26 cellular contexts compared by ENCODE assay signal in the genomic region with DNA sequence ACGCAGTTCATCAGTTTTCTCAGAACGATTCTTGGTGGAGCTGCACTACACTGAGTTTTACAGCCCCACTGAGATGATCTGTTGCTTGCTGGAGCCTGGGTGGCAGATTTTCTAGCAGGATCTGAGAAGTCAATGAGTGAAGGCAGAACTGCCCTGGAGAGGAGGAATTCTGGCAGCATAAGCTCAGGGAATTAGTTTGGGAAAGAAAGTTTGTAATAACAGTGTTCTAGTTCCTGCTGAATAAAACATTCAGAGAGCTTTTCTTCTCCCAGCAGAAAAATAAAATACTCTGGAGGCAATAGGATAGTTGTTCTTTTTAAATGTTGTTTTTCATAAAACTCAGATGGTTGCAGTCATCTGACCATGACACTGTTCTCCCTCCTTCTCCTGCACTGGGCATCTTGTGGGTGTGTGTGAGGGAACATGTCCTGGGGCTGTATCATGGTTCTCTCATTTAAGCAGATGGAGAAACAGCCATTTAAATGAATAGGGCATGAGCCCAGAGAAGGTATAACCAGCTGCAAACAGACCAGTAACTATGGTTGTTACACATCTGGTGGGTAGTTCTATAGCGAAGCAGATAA. TPM values are rescaled to one million over a fixed set of nuclear protein-coding genes. Genes with fewer than 3 reads are reported as not detected.
"Had no signal": no experiment of that assay in that cellular context is flagged by ENCODE, and none has a peak within 500 bp of the region (broad histone marks: within the 10 kb centered on the region; RNA-seq: fewer than 3 reads in every experiment).

No MANE protein-coding gene starts in this region.

- H3K27ac Mint-ChIP-seq: mesothelial cell of epicardium; naive B cell; natural killer cell; progenitor cell of endocrine pancreas; stimulated activated effector memory CD8-positive, alpha-beta T cell treated with anti-CD3 and anti-CD28 coated beads, Interleukin-12 subunit alpha, Interleukin-12 subunit beta, amount 100 ng/mL, for 72 hours; stimulated activated naive CD8-positive, alpha-beta T cell treated with anti-CD3 and anti-CD28 coated beads, Interleukin-15, amount 100 ng/mL, for 72 hours; type B pancreatic cell had no signal

- H3K36me3 ChIP-seq: lower lobe of right lung, ovary, sigmoid colon, spleen, tibial nerve, uterus had no signal

- H3K9me3 ChIP-seq: left lung, lower lobe of right lung, ovary, sigmoid colon, spleen, tibial nerve, uterus had no signal

- ATAC-seq: left colon; left lung; lower lobe of right lung; natural killer cell; right cardiac atrium; stimulated activated effector memory CD8-positive, alpha-beta T cell treated with anti-CD3 and anti-CD28 coated beads, Interleukin-12 subunit alpha, Interleukin-12 subunit beta, amount 100 ng/mL, for 72 hours; stimulated activated naive CD8-positive, alpha-beta T cell treated with anti-CD3 and anti-CD28 coated beads, Interleukin-15, amount 100 ng/mL, for 72 hours had no signal

- H3K4me1 ChIP-seq: left lung, lower lobe of right lung, sigmoid colon, spleen, uterus had no signal

- DNase-seq: hippocampal formation; kidney glomerular epithelial cell; left colon; left lung; lower lobe of right lung; mammary epithelial cell; mesendoderm; naive B cell; natural killer cell; ovary; right cardiac atrium; sigmoid colon; small intestine; spleen; stimulated activated CD4-positive, alpha-beta T cell treated with anti-CD3 and anti-CD28 coated beads, Interleukin-4, amount 100 ng/mL, for 24 hours; stimulated activated naive CD4-positive, alpha-beta T cell treated with Interleukin-2 at 50 U/mL for 16 hours; stimulated activated naive CD8-positive, alpha-beta T cell treated with anti-CD3 and anti-CD28 coated beads, Interleukin-15, amount 100 ng/mL, for 72 hours; substantia nigra; uterus had no signal

- H3K4me1 Mint-ChIP-seq: naive B cell; natural killer cell; stimulated activated effector memory CD8-positive, alpha-beta T cell treated with anti-CD3 and anti-CD28 coated beads, Interleukin-12 subunit alpha, Interleukin-12 subunit beta, amount 100 ng/mL, for 72 hours; stimulated activated naive CD8-positive, alpha-beta T cell treated with anti-CD3 and anti-CD28 coated beads, Interleukin-15, amount 100 ng/mL, for 72 hours had no signal

- H3K4me3 Mint-ChIP-seq: mesothelial cell of epicardium; naive B cell; natural killer cell; stimulated activated effector memory CD8-positive, alpha-beta T cell treated with anti-CD3 and anti-CD28 coated beads, Interleukin-12 subunit alpha, Interleukin-12 subunit beta, amount 100 ng/mL, for 72 hours; stimulated activated naive CD8-positive, alpha-beta T cell treated with anti-CD3 and anti-CD28 coated beads, Interleukin-15, amount 100 ng/mL, for 72 hours; type B pancreatic cell had no signal

- H3K9me3 Mint-ChIP-seq: mesothelial cell of epicardium; natural killer cell; stimulated activated effector memory CD8-positive, alpha-beta T cell treated with anti-CD3 and anti-CD28 coated beads, Interleukin-12 subunit alpha, Interleukin-12 subunit beta, amount 100 ng/mL, for 72 hours; stimulated activated naive CD8-positive, alpha-beta T cell treated with anti-CD3 and anti-CD28 coated beads, Interleukin-15, amount 100 ng/mL, for 72 hours; type B pancreatic cell had no signal

- H3K36me3 Mint-ChIP-seq: mesothelial cell of epicardium; naive B cell; natural killer cell; stimulated activated effector memory CD8-positive, alpha-beta T cell treated with anti-CD3 and anti-CD28 coated beads, Interleukin-12 subunit alpha, Interleukin-12 subunit beta, amount 100 ng/mL, for 72 hours; type B pancreatic cell had no signal

- H3K4me3 ChIP-seq: left lung, lower lobe of right lung, ovary, sigmoid colon, spleen, tibial nerve, uterus had no signal

- H3K27me3 Mint-ChIP-seq: stimulated activated naive CD8-positive, alpha-beta T cell treated with anti-CD3 and anti-CD28 coated beads, Interleukin-15, amount 100 ng/mL, for 72 hours had no signal

- H3K27me3 ChIP-seq: ovary, sigmoid colon, spleen, tibial nerve, uterus had no signal

- H3K27ac ChIP-seq: left lung, lower lobe of right lung, ovary, sigmoid colon, spleen, uterus had no signal

RNA-seq across cellular contexts. Expression of a gene that starts 29.6 kb away (rescaled TPM):
- total RNA-seq: lower lobe of right lung, mammary epithelial cell, mesothelial cell of epicardium, natural killer cell, progenitor cell of endocrine pancreas, pulmonary artery endothelial cell had no signal
- polyA plus RNA-seq: keratinocyte, mammary epithelial cell had no signal
